In genomic region chr10:86871563-86872183, GRCh38 we compare ENCODE assay signal across 17 cellular contexts.
DNase-seq lines count a peak whose midpoint lies in the region; ATAC-seq and TF ChIP-seq lines count a peak whose summit lies in the region.
"Had no signal": no experiment of that assay in that cellular context is flagged by ENCODE, and none has a peak within 500 bp of the region (broad histone marks: within the 10 kb centered on the region; RNA-seq: fewer than 3 reads in every experiment).

No MANE protein-coding gene starts in this region.

- no peaks in the 10 kb centered on the region for H3K27me3 Mint-ChIP-seq in Caco-2 (ENCODE audit: insufficient read depth, unreplicated experiment)
- no peaks in the 10 kb centered on the region for H3K27me3 Mint-ChIP-seq in activated naive CD4-positive, alpha-beta T cell treated with anti-CD3 and anti-CD28 coated beads for 36 hours (ENCODE audit: low read depth)

- H2BK15ac ChIP-seq in mesendoderm (replicated peaks; ENCODE audit: low read depth) = no peak overlapping the region

- H3K9ac ChIP-seq in mesendoderm (ENCODE audit: low read length) = no peak overlapping the region

- peaks cover 17% of the 10 kb centered on the region for H3K4me1 Mint-ChIP-seq in Caco-2 (ENCODE audit: low read depth, unreplicated experiment)
- no peaks in the 10 kb centered on the region for H3K4me1 Mint-ChIP-seq in activated naive CD4-positive, alpha-beta T cell treated with anti-CD3 and anti-CD28 coated beads for 36 hours (ENCODE audit: low read depth)

- H3K9me3 ChIP-seq in Caco-2 (no peaks in the 10 kb centered on the region), HAP-1 (no peaks in the 10 kb centered on the region), ectodermal cell (ENCODE audit: control insufficient read depth, low read length) (no peaks in the 10 kb centered on the region), suprapubic skin (no peaks in the 10 kb centered on the region)
- H3K9me3 ChIP-seq: BE2C, colonic mucosa had no signal

- no peak overlapping the region for H4K8ac ChIP-seq in mesendoderm (ENCODE audit: low read depth, low read length)

- TF ChIP-seq CTCF in Caco-2 (IDR thresholded peaks at IDR 0.05; ENCODE audit: insufficient read depth in 1 of 2, low read depth in 1 of 2, low read length in 1 of 2, severe bottlenecking in 1 of 2, unreplicated experiment in 1 of 2) (no peak), suprapubic skin (IDR thresholded peaks at IDR 0.05) (no peak)

- H3K36me3 ChIP-seq in Caco-2 (ENCODE audit: control insufficient read depth, insufficient read depth, low read length) (no peaks in the 10 kb centered on the region), HAP-1 (replicated peaks) (peaks cover 7% of the 10 kb centered on the region), ectodermal cell (ENCODE audit: control insufficient read depth, insufficient read depth, low read length) (no peaks in the 10 kb centered on the region), mesendoderm (ENCODE audit: control insufficient read depth, insufficient read depth, low read length) (no peaks in the 10 kb centered on the region), suprapubic skin (peaks cover 4% of the 10 kb centered on the region)
- H3K36me3 ChIP-seq: colonic mucosa had no signal

- H3K27ac ChIP-seq in ectodermal cell (ENCODE audit: insufficient read depth, low read depth, low read length, poor library complexity, severe bottlenecking) (peak overlapping the region; percentile 55), mesendoderm (ENCODE audit: low read depth, low read length) (peak overlapping the region; percentile 54), suprapubic skin (no peak overlapping the region)
- H3K27ac ChIP-seq: colonic mucosa, epithelial cell of prostate had no signal

- H3K4me1 ChIP-seq in Caco-2 (peaks cover 16% of the 10 kb centered on the region), HAP-1 (peaks cover 75% of the 10 kb centered on the region), ectodermal cell (ENCODE audit: control insufficient read depth, insufficient read depth, low read length) (peaks cover 18% of the 10 kb centered on the region), mesendoderm (ENCODE audit: control insufficient read depth, low read depth, low read length) (peaks cover 22% of the 10 kb centered on the region), suprapubic skin (peaks cover 5% of the 10 kb centered on the region)
- H3K4me1 ChIP-seq: colonic mucosa had no signal

- no peak overlapping the region for H3K4me3 ChIP-seq in Caco-2 (ENCODE audit: low read depth, low read length)
- no peak overlapping the region for H3K4me3 ChIP-seq in HAP-1
- H3K4me3 ChIP-seq in ectodermal cell (ENCODE audit: insufficient read depth, low read depth, low read length) = no peak overlapping the region
- H3K4me3 ChIP-seq in mesendoderm (ENCODE audit: low read length) = no peak overlapping the region
- no peak overlapping the region for H3K4me3 ChIP-seq in suprapubic skin
- H3K4me3 ChIP-seq: colonic mucosa had no signal

- WGBS in ectodermal cell, 2 experiments = 83 to 88% methylated on average over 5 of the region's 5 CpGs
- no CpG with 5 or more reads among the region's 5 CpGs for WGBS in mesendoderm (ENCODE audit: extremely low coverage, insufficient coverage, low lambda C conversion rate)
- 93% methylated on average over 5 of the region's 5 CpGs for WGBS in suprapubic skin

- H3K4ac ChIP-seq in mesendoderm (ENCODE audit: low read depth, low read length) = peak overlapping the region; percentile 83

- no peaks in the 10 kb centered on the region for H3K9me3 Mint-ChIP-seq in Caco-2 (ENCODE audit: unreplicated experiment)
- no peaks in the 10 kb centered on the region for H3K9me3 Mint-ChIP-seq in activated naive CD4-positive, alpha-beta T cell treated with anti-CD3 and anti-CD28 coated beads for 36 hours

- CTCF ChIA-PET in Caco-2 (lab: Charles Lee) = interaction anchor here (0.5 kb wide), 2 partner anchors 95 to 99 kb away, joined by 3 to 4 read pairs; no protein-coding TSS in a partner anchor
- CTCF ChIA-PET in activated naive CD4-positive, alpha-beta T cell treated with anti-CD3 and anti-CD28 coated beads for 36 hours (lab: Charles Lee) = no interaction called here

- no peak overlapping the region for H2BK120ac ChIP-seq in mesendoderm (ENCODE audit: low read depth, low read length)

- H3K27me3 ChIP-seq in Caco-2 (replicated peaks; ENCODE audit: control insufficient read depth, insufficient read depth, low read length) (no peaks in the 10 kb centered on the region), HAP-1 (ENCODE audit: low read depth) (no peaks in the 10 kb centered on the region), ectodermal cell (ENCODE audit: control insufficient read depth, insufficient read depth, low read length, poor library complexity, severe bottlenecking) (no peaks in the 10 kb centered on the region), mesendoderm (ENCODE audit: insufficient read depth, low read length, poor library complexity) (no peaks in the 10 kb centered on the region), suprapubic skin (no peaks in the 10 kb centered on the region)
- H3K27me3 ChIP-seq: BE2C, colonic mucosa had no signal

- DNase-seq in Caco-2 (peak; percentile 59 to 60), HAP-1 (ENCODE audit: low spot score in 2 of 2) (peak; percentile 34 to 48), mesendoderm (peak; percentile 95), suprapubic skin (ENCODE audit: low spot score in 2 of 2) (no peak), NCI-H146 (lab: John Stamatoyannopoulos, UW) (no peak)
- no peak for DNase-seq in activated naive CD4-positive, alpha-beta T cell treated with anti-CD3 and anti-CD28 coated beads for 36 hours
- DNase-seq: activated CD8-positive, alpha-beta memory T cell treated with anti-CD3 and anti-CD28 coated beads, Interleukin-2, amount 50 U/mL, for 4 hours; activated gamma-delta T cell treated with Interleukin-2 at 50 U/mL for 16 hours; BE2C; colonic mucosa; DMS 273 treated with DMSO at 0.1 percent for 48 hours; NCI-H1417; stimulated activated CD4-positive, alpha-beta T cell treated with anti-CD3 and anti-CD28 coated beads, Interleukin-4, amount 100 ng/mL, for 24 hours; stimulated activated CD8-positive, alpha-beta memory T cell treated with anti-CD3 and anti-CD28 coated beads, Interleukin-4, amount 100 ng/mL, for 48 hours had no signal

- peaks cover 26% of the 10 kb centered on the region for H3K79me2 ChIP-seq in mesendoderm (ENCODE audit: control insufficient read depth, insufficient read depth, low read length)

- H3K79me1 ChIP-seq in mesendoderm (ENCODE audit: low read length) = peaks cover 7% of the 10 kb centered on the region

- no peak for TF ChIP-seq EP300 in suprapubic skin (IDR thresholded peaks at IDR 0.05)

- no peak overlapping the region for H2BK5ac ChIP-seq in mesendoderm (ENCODE audit: low read length)

- no peak for TF ChIP-seq POLR2A in suprapubic skin (IDR thresholded peaks at IDR 0.05)

- H3K4me2 ChIP-seq in mesendoderm (ENCODE audit: low read length) = no peak overlapping the region

- no peak overlapping the region for H3K4me3 Mint-ChIP-seq in Caco-2 (ENCODE audit: unreplicated experiment)
- H3K4me3 Mint-ChIP-seq in activated naive CD4-positive, alpha-beta T cell treated with anti-CD3 and anti-CD28 coated beads for 36 hours = no peak overlapping the region

- H2AK5ac ChIP-seq in mesendoderm (ENCODE audit: low read length) = no peak overlapping the region

- in situ Hi-C loops in HAP-1 (cut with MboI; ENCODE audit: low sequenced_read_pairs) = no loop called here

- H3K18ac ChIP-seq in mesendoderm (ENCODE audit: low read length) = peak overlapping the region; percentile 46

- H3K36me3 Mint-ChIP-seq in Caco-2 (ENCODE audit: insufficient read depth, unreplicated experiment) = peaks cover 5% of the 10 kb centered on the region
- H3K36me3 Mint-ChIP-seq in activated naive CD4-positive, alpha-beta T cell treated with anti-CD3 and anti-CD28 coated beads for 36 hours (ENCODE audit: low read depth) = no peaks in the 10 kb centered on the region

- no peak overlapping the region for H3K23ac ChIP-seq in mesendoderm (ENCODE audit: low read length)

- POLR2A ChIA-PET in Caco-2 (lab: Charles Lee) = no interaction called here

- no peak for ATAC-seq in GM19463 (IDR thresholded peaks at IDR 0.05; ENCODE audit: unreplicated experiment)

- intact Hi-C loops in Caco-2 (cut with micrococcal nuclease; ENCODE audit: unreplicated experiment) = loop anchor here (1.0 kb wide), 1 partner anchor 8 kb away; no protein-coding TSS in a partner anchor
- intact Hi-C loops in activated naive CD4-positive, alpha-beta T cell treated with anti-CD3 and anti-CD28 coated beads for 36 hours (cut with micrococcal nuclease) = no loop called here

- BruUV-seq in Caco-2 (replicated peaks; lab: Mats Ljungman, UMichigan) = no TSS peak

- peak overlapping the region; percentile 28 for H3K27ac Mint-ChIP-seq in Caco-2 (ENCODE audit: unreplicated experiment)
- no peak overlapping the region for H3K27ac Mint-ChIP-seq in activated naive CD4-positive, alpha-beta T cell treated with anti-CD3 and anti-CD28 coated beads for 36 hours

- H3K56ac ChIP-seq in mesendoderm (ENCODE audit: low read length) = peak overlapping the region; percentile 56

- no peak overlapping the region for H4K5ac ChIP-seq in mesendoderm (ENCODE audit: low read length)

Comparison
In these comparisons a context has a peak if more than half of its experiments do, and no peak if none do; other contexts are left out.
1. DNase-seq: peak in Caco-2 (2 of 2), HAP-1 (2 of 2) and mesendoderm (single experiment); none in suprapubic skin (0 of 2), activated naive CD4-positive, alpha-beta T cell treated with anti-CD3 and anti-CD28 coated beads for 36 hours (single experiment) and NCI-H146 (single experiment).